In the genomic region with DNA sequence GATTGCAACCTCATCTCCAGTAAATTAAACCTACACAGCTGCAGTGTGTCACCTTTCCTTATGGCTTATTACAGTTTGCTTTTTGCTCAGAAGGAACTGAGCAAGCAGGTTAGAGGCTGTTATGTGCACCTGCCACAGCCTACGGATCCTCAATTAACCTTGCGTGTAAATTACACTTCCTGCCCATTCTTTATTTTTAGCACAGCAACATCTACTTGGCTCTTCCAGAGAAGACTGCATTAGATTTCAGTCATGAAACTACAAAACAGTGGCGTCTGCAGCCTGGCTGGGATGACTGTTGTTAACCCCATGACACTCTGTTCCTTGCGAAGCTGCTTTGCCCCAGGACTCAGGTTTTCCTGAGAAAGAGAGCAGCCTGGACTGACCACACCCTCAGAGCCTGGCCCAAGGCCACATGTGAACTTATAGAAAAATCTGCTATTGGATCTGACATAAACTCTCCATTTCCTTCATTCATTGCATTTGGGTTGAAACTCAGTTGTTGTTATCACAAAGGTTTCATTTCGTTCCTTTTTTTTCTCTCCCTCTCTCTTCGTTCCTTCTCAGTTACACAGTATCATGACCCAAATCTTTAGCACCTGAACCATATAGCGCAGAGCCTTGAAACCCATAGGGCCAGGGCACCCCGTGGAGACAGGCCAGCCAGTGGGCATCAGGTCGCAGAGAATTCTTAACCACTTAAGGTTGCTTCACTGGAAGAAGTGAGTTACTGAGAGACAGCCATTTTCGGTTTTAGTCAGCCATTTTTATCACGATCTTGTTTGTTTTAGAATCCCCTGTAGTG, we compare ENCODE assay signal across 8 cellular contexts.
DNase-seq lines count a peak whose midpoint lies in the region; ATAC-seq and TF ChIP-seq lines count a peak whose summit lies in the region.

No MANE protein-coding gene starts in this region.

- peak overlapping the region; percentile 16; the same call in 1 of the 2 replicates for H2AFZ ChIP-seq in MM.1S (ENCODE audit: low read length)

- peaks cover 43% of the 10 kb centered on the region for H3F3A ChIP-seq in MM.1S (ENCODE audit: insufficient read depth, low read length)

- H3K4me1 ChIP-seq in MM.1S (ENCODE audit: low read length) (peaks cover 71% of the 10 kb centered on the region), rectal smooth muscle tissue (ENCODE audit: control insufficient read depth, insufficient read depth, low read length) (peaks cover 2% of the 10 kb centered on the region)

- H3K36me3 ChIP-seq in MM.1S (replicated peaks; ENCODE audit: insufficient read depth, low read length) (no peaks in the 10 kb centered on the region), rectal smooth muscle tissue (ENCODE audit: control insufficient read depth, insufficient read depth, low read length) (no peaks in the 10 kb centered on the region)

- H3K36me3 Mint-ChIP-seq in activated CD8-positive, alpha-beta memory T cell treated with anti-CD3 and anti-CD28 coated beads, Interleukin-2, amount 10 ng/mL, durations not matched to agents 7 days and 5 days = no peaks in the 10 kb centered on the region

- H3K9me2 ChIP-seq in MM.1S (replicated peaks; ENCODE audit: insufficient read depth, low read length) = no peaks in the 10 kb centered on the region

- H3K27ac ChIP-seq in MM.1S (ENCODE audit: low read length) = peak overlapping the region; percentile 100
- no peak overlapping the region for H3K27ac ChIP-seq in rectal smooth muscle tissue (ENCODE audit: low read depth, low read length)

- no peaks in the 10 kb centered on the region for H3K27me3 ChIP-seq in MM.1S (replicated peaks; ENCODE audit: insufficient read depth, low read length)
- no peaks in the 10 kb centered on the region for H3K27me3 ChIP-seq in rectal smooth muscle tissue (ENCODE audit: control insufficient read depth, insufficient read depth, low read length)

- no peaks in the 10 kb centered on the region for H3K9me3 ChIP-seq in MM.1S (replicated peaks; ENCODE audit: insufficient read depth, low read length)

- peak overlapping the region; percentile 60 for H3K4me3 Mint-ChIP-seq in activated CD8-positive, alpha-beta memory T cell treated with anti-CD3 and anti-CD28 coated beads, Interleukin-2, amount 10 ng/mL, durations not matched to agents 7 days and 5 days

- peak; percentile 70 for ATAC-seq in GM21576 (IDR thresholded peaks at IDR 0.05; ENCODE audit: unreplicated experiment)
- ATAC-seq in activated CD8-positive, alpha-beta memory T cell treated with anti-CD3 and anti-CD28 coated beads, Interleukin-2, amount 10 ng/mL, durations not matched to agents 7 days and 5 days = peak; percentile 77

- peak overlapping the region; percentile 43 for H3K4me3 ChIP-seq in GM12875 (ENCODE audit: low read depth, low read length)
- peak overlapping the region; percentile 50 for H3K4me3 ChIP-seq in MM.1S (ENCODE audit: low read length)
- peak overlapping the region; percentile 16 for H3K4me3 ChIP-seq in rectal smooth muscle tissue (ENCODE audit: low read length)

- CTCF ChIA-PET in activated CD8-positive, alpha-beta memory T cell treated with anti-CD3 and anti-CD28 coated beads, Interleukin-2, amount 10 ng/mL, durations not matched to agents 7 days and 5 days (lab: Charles Lee) = no interaction called here

- no peaks in the 10 kb centered on the region for H3K27me3 Mint-ChIP-seq in activated CD8-positive, alpha-beta memory T cell treated with anti-CD3 and anti-CD28 coated beads, Interleukin-2, amount 10 ng/mL, durations not matched to agents 7 days and 5 days

- peak overlapping the region; percentile 93 for H3K9ac ChIP-seq in MM.1S (ENCODE audit: low read length)
- no peak overlapping the region for H3K9ac ChIP-seq in rectal smooth muscle tissue (ENCODE audit: low read length)

- H3K27ac Mint-ChIP-seq in activated CD8-positive, alpha-beta memory T cell treated with anti-CD3 and anti-CD28 coated beads, Interleukin-2, amount 10 ng/mL, durations not matched to agents 7 days and 5 days = peak overlapping the region; percentile 82

- H3K4me2 ChIP-seq in MM.1S (ENCODE audit: low read depth, low read length) = peak overlapping the region; percentile 95

- H3K79me2 ChIP-seq in MM.1S (ENCODE audit: low read length) = peaks cover 4% of the 10 kb centered on the region; the same call in 1 of the 2 replicates

- TF ChIP-seq CTCF in GM12875 (IDR thresholded peaks at IDR 0.05; ENCODE audit: borderline replicate concordance, insufficient read depth, low read depth, low read length) (no peak), MM.1S (IDR thresholded peaks at IDR 0.05; ENCODE audit: low read length) (no peak)

- peaks cover 15% of the 10 kb centered on the region for H3K4me1 Mint-ChIP-seq in activated CD8-positive, alpha-beta memory T cell treated with anti-CD3 and anti-CD28 coated beads, Interleukin-2, amount 10 ng/mL, durations not matched to agents 7 days and 5 days

- DNase-seq in MM.1S = peak; percentile 95
- DNase-seq in activated CD8-positive, alpha-beta memory T cell treated with anti-CD3 and anti-CD28 coated beads, Interleukin-2, amount 10 ng/mL, durations not matched to agents 7 days and 5 days = no peak
- DNase-seq in central memory CD4-positive, alpha-beta T cell = no peak
- no peak for DNase-seq in erythroblast (lab: John Stamatoyannopoulos, UW)
- no peak for DNase-seq in AG08395 (ENCODE audit: low spot score)

- no peak for TF ChIP-seq POLR2A in erythroblast (IDR thresholded peaks at IDR 0.05; ENCODE audit: low read length)

- H3K9me3 Mint-ChIP-seq in activated CD8-positive, alpha-beta memory T cell treated with anti-CD3 and anti-CD28 coated beads, Interleukin-2, amount 10 ng/mL, durations not matched to agents 7 days and 5 days (ENCODE audit: low read depth) = no peaks in the 10 kb centered on the region

- H4K20me1 ChIP-seq in MM.1S (ENCODE audit: insufficient read depth, low read length) = no peaks in the 10 kb centered on the region
